11 cellular contexts compared by ENCODE assay signal in genomic region chr11:117171648-117172051, GRCh38. TPM values are rescaled to one million over a fixed set of nuclear protein-coding genes. Genes with fewer than 3 reads are reported as not detected.
A peak's percentile ranks its signal among the peaks of the same experiment; 100 is the strongest.
DNase-seq lines count a peak whose midpoint lies in the region; ATAC-seq, FAIRE-seq and TF ChIP-seq lines count a peak whose summit lies in the region.
"Had no signal": no experiment of that assay in that cellular context is flagged by ENCODE, and none has a peak within 500 bp of the region (broad histone marks: within the 10 kb centered on the region; RNA-seq: fewer than 3 reads in every experiment).

No MANE protein-coding gene starts in this region.

- intact Hi-C loops in activated T-helper 2 cell treated with anti-CD3 and anti-CD28 coated beads, Interferon-gamma antibody, Interleukin-2, Interleukin-4, amounts not matched to agents 10 μg/mL and 5 μg/mL and 100 μg/mL, durations not matched to agents 14 hours and 24 hours and 36 hours (cut with micrococcal nuclease) = no loop called here
- intact Hi-C loops in sciatic nerve (cut with DNase I) (no loop called here), mucosa of descending colon (cut with DNase I, micrococcal nuclease) (no loop called here), A673 (cut with micrococcal nuclease; ENCODE audit: unreplicated experiment) (no loop called here)

- CTCF ChIA-PET in A673 (lab: Charles Lee) = no interaction called here

- H3K27ac ChIP-seq in right atrium auricular region (peak overlapping the region; percentile 2 to 44), A673 (ENCODE audit: low read depth, low read length, poor library complexity, severe bottlenecking) (no peak overlapping the region)
- H3K27ac ChIP-seq: VCaP had no signal

- FAIRE-seq in GM12891 (lab: Jason Lieb, UNC) = peak; percentile 40

- no peak for TF ChIP-seq POLR2A in GM12891 (IDR thresholded peaks at IDR 0.05; ENCODE audit: low read depth, low read length)

- no peak overlapping the region for H3K4me3 ChIP-seq in right atrium auricular region
- no peak overlapping the region for H3K4me3 ChIP-seq in mucosa of descending colon
- H3K4me3 ChIP-seq in A673 (ENCODE audit: low read depth, low read length, poor library complexity, severe bottlenecking) = no peak overlapping the region

- H3K36me3 ChIP-seq in right atrium auricular region = peaks cover 33% of the 10 kb centered on the region
- H3K36me3 ChIP-seq in mucosa of descending colon (ENCODE audit: low read depth) = no peaks in the 10 kb centered on the region
- peaks cover 54% of the 10 kb centered on the region for H3K36me3 ChIP-seq in A673 (ENCODE audit: insufficient read depth, low read length, poor library complexity, severe bottlenecking)

- peaks cover 7% of the 10 kb centered on the region for H3K4me1 Mint-ChIP-seq in activated T-helper 2 cell treated with anti-CD3 and anti-CD28 coated beads, Interferon-gamma antibody, Interleukin-2, Interleukin-4, amounts not matched to agents 10 μg/mL and 5 μg/mL and 100 μg/mL, durations not matched to agents 14 hours and 24 hours and 36 hours (ENCODE audit: low read depth)

- POLR2A ChIA-PET in A673 (lab: Charles Lee; ENCODE audit: low non-redundant PET) = no interaction called here

- H3K9me3 Mint-ChIP-seq in activated T-helper 2 cell treated with anti-CD3 and anti-CD28 coated beads, Interferon-gamma antibody, Interleukin-2, Interleukin-4, amounts not matched to agents 10 μg/mL and 5 μg/mL and 100 μg/mL, durations not matched to agents 14 hours and 24 hours and 36 hours = no peaks in the 10 kb centered on the region
- H3K9me3 Mint-ChIP-seq: activated naive CD4-positive, alpha-beta T cell treated with anti-CD3 and anti-CD28 coated beads, Interleukin-2, amount 50 U/mL, for 72 hours had no signal

- TF ChIP-seq CTCF in right atrium auricular region (IDR thresholded peaks at IDR 0.05) (no peak), mucosa of descending colon (IDR thresholded peaks at IDR 0.05) (no peak), A673 (conservative IDR thresholded peaks at IDR 0.05; ENCODE audit: low read depth, low read length) (no peak)

- peak overlapping the region; percentile 39 for H3K27ac Mint-ChIP-seq in activated T-helper 2 cell treated with anti-CD3 and anti-CD28 coated beads, Interferon-gamma antibody, Interleukin-2, Interleukin-4, amounts not matched to agents 10 μg/mL and 5 μg/mL and 100 μg/mL, durations not matched to agents 14 hours and 24 hours and 36 hours
- H3K27ac Mint-ChIP-seq: activated naive CD4-positive, alpha-beta T cell treated with anti-CD3 and anti-CD28 coated beads, Interleukin-2, amount 50 U/mL, for 72 hours had no signal

- H3K4me3 Mint-ChIP-seq in activated T-helper 2 cell treated with anti-CD3 and anti-CD28 coated beads, Interferon-gamma antibody, Interleukin-2, Interleukin-4, amounts not matched to agents 10 μg/mL and 5 μg/mL and 100 μg/mL, durations not matched to agents 14 hours and 24 hours and 36 hours (ENCODE audit: low read depth) = no peak overlapping the region

- peaks cover 0 to 34% of the 10 kb centered on the region in 2 donors for H3K4me1 ChIP-seq in right atrium auricular region
- no peaks in the 10 kb centered on the region for H3K4me1 ChIP-seq in mucosa of descending colon (ENCODE audit: low read depth)
- H3K4me1 ChIP-seq in A673 (ENCODE audit: insufficient read depth, low read length, poor library complexity, severe bottlenecking) = no peaks in the 10 kb centered on the region

- H3K9me3 ChIP-seq in right atrium auricular region (no peaks in the 10 kb centered on the region), mucosa of descending colon (no peaks in the 10 kb centered on the region), A673 (ENCODE audit: low read depth, low read length, poor library complexity, severe bottlenecking) (no peaks in the 10 kb centered on the region)

- no peaks in the 10 kb centered on the region for H3K27me3 Mint-ChIP-seq in activated T-helper 2 cell treated with anti-CD3 and anti-CD28 coated beads, Interferon-gamma antibody, Interleukin-2, Interleukin-4, amounts not matched to agents 10 μg/mL and 5 μg/mL and 100 μg/mL, durations not matched to agents 14 hours and 24 hours and 36 hours (ENCODE audit: low read depth)

- no TSS peak for BruUV-seq in A673 (replicated peaks; lab: Mats Ljungman, UMichigan)

- DNase-seq in GM12891 (ENCODE audit: insufficient read length, low spot score) (no peak), right atrium auricular region (ENCODE audit: low spot score) (no peak), sciatic nerve (ENCODE audit: low spot score) (no peak), NCI-H2227 treated with DMSO at 0.1 percent for 48 hours (lab: John Stamatoyannopoulos, UW) (no peak), mucosa of descending colon (no peak), A673 (ENCODE audit: low spot score) (no peak), NCI-H446 treated with DMSO at 0.1 percent for 48 hours (lab: John Stamatoyannopoulos, UW) (no peak)
- DNase-seq in activated T-helper 2 cell treated with anti-CD3 and anti-CD28 coated beads, Interferon-gamma antibody, Interleukin-2, Interleukin-4, amounts not matched to agents 10 μg/mL and 5 μg/mL and 100 μg/mL, durations not matched to agents 14 hours and 24 hours and 36 hours (ENCODE audit: low spot score) = no peak
- DNase-seq: PC-3 had no signal

- peak; percentile 51 for ATAC-seq in sciatic nerve
- ATAC-seq in mucosa of descending colon = no peak
- ATAC-seq: activated naive CD4-positive, alpha-beta T cell treated with anti-CD3 and anti-CD28 coated beads, Interleukin-2, amount 50 U/mL, for 72 hours; PC-3 had no signal

- H3K27me3 ChIP-seq in right atrium auricular region (no peaks in the 10 kb centered on the region), A673 (replicated peaks; ENCODE audit: insufficient read depth, low read depth, low read length, poor library complexity) (no peaks in the 10 kb centered on the region)

- H3K36me3 Mint-ChIP-seq in activated T-helper 2 cell treated with anti-CD3 and anti-CD28 coated beads, Interferon-gamma antibody, Interleukin-2, Interleukin-4, amounts not matched to agents 10 μg/mL and 5 μg/mL and 100 μg/mL, durations not matched to agents 14 hours and 24 hours and 36 hours (ENCODE audit: low read depth) = peaks cover 35% of the 10 kb centered on the region
- H3K36me3 Mint-ChIP-seq: activated naive CD4-positive, alpha-beta T cell treated with anti-CD3 and anti-CD28 coated beads, Interleukin-2, amount 50 U/mL, for 72 hours had no signal

TF ChIP-seq in GM12891, 5 proteins besides CTCF, POLR2A, EP300 and RAD21:
- TF ChIP-seq TAF1 (IDR thresholded peaks at IDR 0.05; ENCODE audit: low read depth, low read length) (no peak), PAX5 (IDR thresholded peaks at IDR 0.05; ENCODE audit: insufficient read depth, low read length, severe bottlenecking) (no peak), POLR2AphosphoS5 (IDR thresholded peaks at IDR 0.05; ENCODE audit: low read depth, low read length) (no peak; the same call in 1 of the 2 replicates), POU2F2 (IDR thresholded peaks at IDR 0.05; ENCODE audit: low read depth, low read length) (no peak), SPI1 (IDR thresholded peaks at IDR 0.05; ENCODE audit: low read depth, low read length) (no peak)

RNA-seq across cellular contexts. Expression of gene SIDT2, which starts 6.9 kb away (rescaled TPM):
- polyA plus RNA-seq in GM12891 (2012; ENCODE audit: low read depth, missing spikeins) = 11.1 TPM
- 26.1 and 27.1 TPM in 2 replicates for total RNA-seq in activated T-helper 2 cell treated with anti-CD3 and anti-CD28 coated beads, Interferon-gamma antibody, Interleukin-2, Interleukin-4, amounts not matched to agents 10 μg/mL and 5 μg/mL and 100 μg/mL, durations not matched to agents 14 hours and 24 hours and 36 hours
- total RNA-seq in right atrium auricular region (10 to 100 TPM; 19.1 to 33.0 TPM), sciatic nerve (94.4 TPM), mucosa of descending colon (10 to 100 TPM; 69.8 to 76.3 (median 71.4) TPM), A673 (2021) (33.5 and 43.6 TPM in 2 replicates)

RNA-seq across cellular contexts. Expression of gene TAGLN, which starts 27.5 kb away (rescaled TPM):
- 2.8 TPM for polyA plus RNA-seq in GM12891 (2012; ENCODE audit: low read depth, missing spikeins)
- 3.1 and 3.8 TPM in 2 replicates for total RNA-seq in activated T-helper 2 cell treated with anti-CD3 and anti-CD28 coated beads, Interferon-gamma antibody, Interleukin-2, Interleukin-4, amounts not matched to agents 10 μg/mL and 5 μg/mL and 100 μg/mL, durations not matched to agents 14 hours and 24 hours and 36 hours
- total RNA-seq in right atrium auricular region (1,000 to 10,000 TPM in 1 of 2 donors, 100 to 1,000 TPM in 1; 442 to 1,859 TPM), sciatic nerve (1,988 TPM), mucosa of descending colon (1,000 to 10,000 TPM in 1 of 3 donors, 100 to 1,000 TPM in 2; 126 to 3,893 (median 593) TPM), A673 (2021) (19.4 and 27.2 TPM in 2 replicates)

RNA-seq across cellular contexts. Expression of gene PAFAH1B2, which starts 27.6 kb away (rescaled TPM):
- polyA plus RNA-seq in GM12891 (2012; ENCODE audit: low read depth, missing spikeins) = 9.2 TPM
- total RNA-seq in activated T-helper 2 cell treated with anti-CD3 and anti-CD28 coated beads, Interferon-gamma antibody, Interleukin-2, Interleukin-4, amounts not matched to agents 10 μg/mL and 5 μg/mL and 100 μg/mL, durations not matched to agents 14 hours and 24 hours and 36 hours = 72.3 and 76.9 TPM in 2 replicates
- 10 to 100 TPM; 41.1 to 65.8 TPM for total RNA-seq in right atrium auricular region
- total RNA-seq in sciatic nerve = 104 TPM
- 10 to 100 TPM; 67.9 to 72.7 (median 71.9) TPM for total RNA-seq in mucosa of descending colon
- total RNA-seq in A673 (2021) = 153 and 160 TPM in 2 replicates
